12 cellular contexts compared by ENCODE assay signal in the genomic region with DNA sequence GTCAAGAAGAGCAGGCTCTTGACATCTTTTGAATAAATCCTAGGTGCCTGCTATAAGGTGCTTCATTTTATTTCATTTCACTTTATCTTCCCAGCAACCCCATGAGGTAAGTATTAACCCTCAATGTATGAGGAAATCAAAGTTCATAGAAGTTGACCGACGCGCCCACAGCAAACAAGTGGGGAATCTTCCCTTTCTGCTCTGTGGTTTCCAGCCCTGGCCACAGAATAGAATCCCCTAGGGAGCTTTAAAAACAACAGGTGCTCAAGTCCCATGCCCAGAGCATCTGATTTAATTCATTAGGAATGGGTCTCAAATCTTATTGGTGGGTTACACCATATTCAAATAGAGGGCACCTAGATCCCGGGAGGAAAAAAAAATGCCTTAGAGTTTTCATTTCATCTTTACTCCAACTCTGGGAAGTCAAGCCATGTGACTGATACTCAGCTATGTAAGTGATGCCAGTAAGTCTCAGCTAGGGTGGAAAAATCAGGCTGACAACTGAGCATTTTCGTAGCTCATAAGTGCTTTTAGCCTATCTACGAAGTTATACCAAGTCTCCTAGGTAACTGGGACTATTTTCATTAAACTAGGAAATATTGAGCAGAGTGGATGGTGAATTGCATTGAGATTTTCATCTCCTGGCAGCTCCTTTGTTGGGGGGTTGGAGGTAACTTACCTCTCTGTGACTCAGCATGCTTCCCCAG.
DNase-seq lines count a peak whose midpoint lies in the region; ATAC-seq, FAIRE-seq and TF ChIP-seq lines count a peak whose summit lies in the region.
"Had no signal": no experiment of that assay in that cellular context is flagged by ENCODE, and none has a peak within 500 bp of the region (broad histone marks: within the 10 kb centered on the region; RNA-seq: fewer than 3 reads in every experiment).

No MANE protein-coding gene starts in this region.

- TF ChIP-seq POLR2A in GM12892 (IDR thresholded peaks at IDR 0.05; ENCODE audit: low read depth, low read length), result no peak

- FAIRE-seq in GM12892 (lab: Jason Lieb, UNC), result peak; percentile 65
- FAIRE-seq: D721Med, TTC549 had no signal

- ATAC-seq in GM19452 (IDR thresholded peaks at IDR 0.05; ENCODE audit: unreplicated experiment), result peak; percentile 79
- ATAC-seq in HG03045 (IDR thresholded peaks at IDR 0.05; ENCODE audit: unreplicated experiment), result peak; percentile 68

- no peak for DNase-seq in GM12892 (ENCODE audit: insufficient read length)
- DNase-seq in NCI-H69 (lab: John Stamatoyannopoulos, UW), result peak; percentile 24
- DNase-seq in NCI-H128 (lab: John Stamatoyannopoulos, UW; ENCODE audit: unreplicated experiment), result no peak
- DNase-seq in NCI-H748 (lab: John Stamatoyannopoulos, UW; ENCODE audit: unreplicated experiment), result no peak
- DNase-seq in GOT3 (lab: John Stamatoyannopoulos, UW), result no peak
- no peak for DNase-seq in activated CD4-positive, alpha-beta T cell treated with anti-CD3 and anti-CD28 coated beads, Interleukin-2, amount 50 U/mL, for 1 hour
- DNase-seq: activated naive CD4-positive, alpha-beta T cell treated with anti-CD3 and anti-CD28 coated beads, Interleukin-2, amount 10 ng/mL, durations not matched to agents 7 days and 5 days; NCI-H748 treated with DMSO at 0.1 percent for 48 hours had no signal
